Comparison of ENCODE assay signal across 8 cellular contexts in the genomic region with DNA sequence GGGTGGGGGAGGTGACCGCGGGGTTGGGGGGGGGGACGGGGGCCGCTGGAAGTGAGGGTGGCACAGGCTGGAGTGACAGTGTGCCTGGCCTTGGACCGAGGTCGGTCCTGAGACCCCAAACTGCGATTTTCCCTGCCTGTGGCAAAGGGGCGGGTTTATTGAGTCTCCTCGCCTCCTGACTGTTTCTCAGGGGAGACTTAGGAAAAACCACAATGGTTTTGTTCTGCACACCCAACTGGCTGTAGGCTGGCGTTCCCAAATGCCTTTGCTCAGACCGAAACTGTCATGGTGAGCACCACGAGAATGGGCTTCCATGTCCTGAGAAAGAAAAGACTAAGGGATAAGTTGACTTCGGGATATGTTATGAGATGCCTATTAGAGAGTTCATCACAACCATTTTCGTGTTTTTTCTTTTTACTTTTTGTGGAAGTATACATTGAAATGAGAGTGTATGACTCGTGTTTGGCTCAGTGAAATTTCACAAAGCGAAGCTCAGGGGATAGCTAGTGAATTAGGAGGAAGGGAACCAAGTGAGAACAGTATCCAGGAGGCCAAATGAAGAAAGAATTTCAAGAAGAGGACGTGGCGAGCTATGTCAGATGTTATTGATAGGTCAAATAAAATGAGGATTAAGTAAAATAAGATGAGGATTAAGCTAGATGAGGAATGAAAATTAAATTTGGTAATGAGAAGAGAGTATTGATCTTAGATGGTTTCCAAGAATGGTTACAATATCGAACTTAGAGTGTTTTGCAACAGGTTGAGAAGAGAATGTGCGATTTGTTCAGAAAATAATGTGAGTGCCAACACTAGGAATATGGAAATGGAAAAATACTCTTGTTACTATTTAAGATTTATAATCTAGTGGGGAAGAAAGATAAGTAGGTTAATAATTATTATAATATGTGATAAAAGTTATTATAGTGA. TPM values are rescaled to one million over a fixed set of nuclear protein-coding genes. Genes with fewer than 3 reads are reported as not detected.
DNase-seq lines count a peak whose midpoint lies in the region; ATAC-seq and TF ChIP-seq lines count a peak whose summit lies in the region.

No MANE protein-coding gene starts in this region.

- H3K27me3 ChIP-seq in A673 (replicated peaks; ENCODE audit: insufficient read depth, low read depth, low read length, poor library complexity) = no peaks in the 10 kb centered on the region
- no peaks in the 10 kb centered on the region for H3K27me3 ChIP-seq in esophagus (ENCODE audit: control insufficient read depth in 1 of 2, insufficient read depth in 2 of 2, low read length in 2 of 2)
- H3K27me3 ChIP-seq in muscle layer of duodenum (ENCODE audit: low read depth, low read length) = no peaks in the 10 kb centered on the region

- H3K9me3 ChIP-seq in A673 (ENCODE audit: low read depth, low read length, poor library complexity, severe bottlenecking) (peaks cover 10% of the 10 kb centered on the region), OCI-LY7 (ENCODE audit: low read length) (peaks cover 18% of the 10 kb centered on the region), esophagus (ENCODE audit: control insufficient read depth in 2 of 2, insufficient read depth in 1 of 2, low read depth in 1 of 2, low read length in 1 of 2) (no peaks in the 10 kb centered on the region), muscle layer of duodenum (ENCODE audit: control insufficient read depth in 1 of 2, low read length in 2 of 2) (no peaks in the 10 kb centered on the region)

- BruUV-seq in A673 (replicated peaks; lab: Mats Ljungman, UMichigan) (TSS peak; percentile 36), OCI-LY7 (replicated peaks; lab: Mats Ljungman, UMichigan) (no TSS peak)

- peak overlapping the region; percentile 97 for H3K4me2 ChIP-seq in OCI-LY7 (ENCODE audit: low read length)

- POLR2A ChIA-PET in A673 (lab: Charles Lee; ENCODE audit: low non-redundant PET) (no interaction called here), OCI-LY7 (lab: Charles Lee) (interaction anchor here (0.8 to 1.6 kb wide), 4 partner anchors 11 to 173 kb away, joined by 3 to 6 read pairs (median 3); no protein-coding TSS in a partner anchor)

- H3K9me2 ChIP-seq in OCI-LY7 (ENCODE audit: insufficient read depth, low read length) = no peaks in the 10 kb centered on the region

- no peak for ATAC-seq in GM21367 (IDR thresholded peaks at IDR 0.05; ENCODE audit: unreplicated experiment)
- no peak for ATAC-seq in HG03095 (IDR thresholded peaks at IDR 0.05; ENCODE audit: unreplicated experiment)

- intact Hi-C loops in A673 (cut with micrococcal nuclease; ENCODE audit: unreplicated experiment) = no loop called here
- intact Hi-C loops in OCI-LY7 (cut with micrococcal nuclease; ENCODE audit: unreplicated experiment) = no loop called here

- no peak overlapping the region for H2AFZ ChIP-seq in OCI-LY7 (ENCODE audit: low read length)

- peak; percentile 55 for DNase-seq in A673 (ENCODE audit: low spot score)
- DNase-seq in GM04503 (ENCODE audit: low read depth) = peak; percentile 7
- peak; percentile 16 for DNase-seq in OCI-LY7 (ENCODE audit: low spot score)
- no peak for DNase-seq in activated CD4-positive, CD25-positive, alpha-beta regulatory T cell treated with anti-CD3 and anti-CD28 coated beads, Interleukin-2, amount 50 U/mL, for 72 hours

- H3K79me2 ChIP-seq in OCI-LY7 (ENCODE audit: insufficient read depth, low read depth, low read length) = peaks cover 51% of the 10 kb centered on the region

- CTCF ChIA-PET in A673 (lab: Charles Lee) = no interaction called here
- CTCF ChIA-PET in OCI-LY7 (lab: Charles Lee; ENCODE audit: unreplicated experiment) = no interaction called here

- H3K4me1 ChIP-seq in A673 (ENCODE audit: insufficient read depth, low read length, poor library complexity, severe bottlenecking) = peaks cover 16% of the 10 kb centered on the region
- peaks cover 16% of the 10 kb centered on the region for H3K4me1 ChIP-seq in OCI-LY7 (ENCODE audit: insufficient read depth, low read length, poor library complexity, severe bottlenecking)
- H3K4me1 ChIP-seq in esophagus (ENCODE audit: control insufficient read depth in 2 of 2, insufficient read depth in 2 of 2, low read length in 1 of 2) = no peaks in the 10 kb centered on the region
- no peaks in the 10 kb centered on the region for H3K4me1 ChIP-seq in muscle layer of duodenum (ENCODE audit: control insufficient read depth in 1 of 2, insufficient read depth in 2 of 2, low read length in 2 of 2)

- H3K4me3 ChIP-seq in A673 (ENCODE audit: low read depth, low read length, poor library complexity, severe bottlenecking) (peak overlapping the region; percentile 92), OCI-LY7 (ENCODE audit: low read depth, low read length, poor library complexity, severe bottlenecking) (peak overlapping the region; percentile 89), esophagus (ENCODE audit: low read depth in 1 of 2, low read length in 2 of 2) (peak overlapping the region; percentile 48 to 76), muscle layer of duodenum (ENCODE audit: low read depth in 1 of 2, low read length in 2 of 2) (peak overlapping the region; percentile 77 to 91)

- TF ChIP-seq CTCF in A673 (conservative IDR thresholded peaks at IDR 0.05; ENCODE audit: low read depth, low read length) = no peak
- TF ChIP-seq CTCF in OCI-LY7 (conservative IDR thresholded peaks at IDR 0.05; ENCODE audit: low read length) = no peak

- H3K36me3 ChIP-seq in A673 (ENCODE audit: insufficient read depth, low read length, poor library complexity, severe bottlenecking) (no peaks in the 10 kb centered on the region), OCI-LY7 (ENCODE audit: insufficient read depth, low read length) (peaks cover 22% of the 10 kb centered on the region), esophagus (ENCODE audit: control insufficient read depth in 2 of 2, insufficient read depth in 2 of 2, low read length in 1 of 2) (peaks cover 0 to 2% of the 10 kb centered on the region in 2 donors), muscle layer of duodenum (ENCODE audit: control insufficient read depth in 1 of 2, insufficient read depth in 2 of 2, low read length in 2 of 2) (no peaks in the 10 kb centered on the region)

- H4K20me1 ChIP-seq in OCI-LY7 (ENCODE audit: insufficient read depth, low read length) = no peaks in the 10 kb centered on the region

- WGBS in esophagus, 2 donors = 15 to 16% methylated on average over 19 to 20 of the region's 20 CpGs

- H3K27ac ChIP-seq in A673 (ENCODE audit: low read depth, low read length, poor library complexity, severe bottlenecking) = peak overlapping the region; percentile 48
- H3K27ac ChIP-seq in OCI-LY7 (ENCODE audit: low read depth, low read length, poor library complexity, severe bottlenecking) = no peak overlapping the region
- peak overlapping the region; percentile 70 to 75 for H3K27ac ChIP-seq in esophagus (ENCODE audit: low read depth in 2 of 2, low read length in 1 of 2)
- peak overlapping the region; percentile 50 for H3K27ac ChIP-seq in muscle layer of duodenum (ENCODE audit: low read length)

RNA-seq across cellular contexts. Expression of a gene that starts 0.9 kb away (rescaled TPM):
- 64.3 and 71.4 TPM in 2 replicates for total RNA-seq in A673 (2021)
- 39.8 and 51.4 TPM in 2 replicates for total RNA-seq in OCI-LY7 (2014; rRNA removed; shearing (Covaris generic))
- 46.3 and 46.9 TPM in 2 replicates for total RNA-seq in OCI-LY7 (2022)
- polyA plus RNA-seq in esophagus = 10 to 100 TPM; 41.5 to 52.0 TPM

RNA-seq across cellular contexts. Expression of a gene that starts 8.6 kb away (rescaled TPM):
- total RNA-seq in A673 (2021) (0.19 TPM in 1 of 2 replicates, not detected in the other), OCI-LY7 (2022) (not detected in 2 replicates)
- total RNA-seq in OCI-LY7 (2014; rRNA removed; shearing (Covaris generic)) = not detected in 2 replicates
- polyA plus RNA-seq in esophagus = under 1 TPM; 0.05 to 0.20 TPM

RNA-seq across cellular contexts. Expression of a gene that starts 48.5 kb away (rescaled TPM):
- not detected in 2 replicates for total RNA-seq in A673 (2021)
- total RNA-seq in OCI-LY7 (2014; rRNA removed; shearing (Covaris generic)) = not detected in 2 replicates
- total RNA-seq in OCI-LY7 (2022) = not detected in 2 replicates
- polyA plus RNA-seq in esophagus = not detected
